In genomic region chr6:62286470-62286843, GRCh38 we compare ENCODE assay signal across 10 cellular contexts.
DNase-seq lines count a peak whose midpoint lies in the region; ATAC-seq, FAIRE-seq and TF ChIP-seq lines count a peak whose summit lies in the region.
"Had no signal": no experiment of that assay in that cellular context is flagged by ENCODE, and none has a peak within 500 bp of the region (broad histone marks: within the 10 kb centered on the region; RNA-seq: fewer than 3 reads in every experiment).

No MANE protein-coding gene starts in this region.

- no peak overlapping the region for H3K27ac ChIP-seq in coronary artery
- no peak overlapping the region for H3K27ac ChIP-seq in rectal smooth muscle tissue (ENCODE audit: low read depth, low read length)
- H3K27ac ChIP-seq: SJSA1 had no signal

- peak; percentile 14 for ATAC-seq in HG02943 (IDR thresholded peaks at IDR 0.05; ENCODE audit: low read depth, unreplicated experiment)
- ATAC-seq in SK-N-SH treated with all-trans-retinoic acid at 6 μM for 48 hours, result no peak

- peak overlapping the region; percentile 63 for H3K4me3 ChIP-seq in coronary artery
- peak overlapping the region; percentile 71 for H3K4me3 ChIP-seq in rectal smooth muscle tissue (ENCODE audit: low read length)
- H3K4me3 ChIP-seq: SJSA1 had no signal

- no peak overlapping the region for H3K9ac ChIP-seq in rectal smooth muscle tissue (ENCODE audit: low read length)

- H3K27me3 ChIP-seq in rectal smooth muscle tissue (ENCODE audit: control insufficient read depth, insufficient read depth, low read length), result no peaks in the 10 kb centered on the region

- DNase-seq in GM19239 (ENCODE audit: insufficient read length, low spot score) (no peak), coronary artery (ENCODE audit: low spot score) (no peak), GDM1 (lab: John Stamatoyannopoulos, UW) (no peak), AML-193 (lab: John Stamatoyannopoulos, UW) (no peak)
- DNase-seq in activated effector memory CD4-positive, alpha-beta T cell treated with anti-CD3 and anti-CD28 coated beads, Interleukin-2, amount 50 U/mL, for 16 hours, result no peak

- peak; percentile 8 for FAIRE-seq in GM19239 (lab: Jason Lieb, UNC)
- FAIRE-seq: colon had no signal

- no peak for TF ChIP-seq CTCF in coronary artery (IDR thresholded peaks at IDR 0.05)

- no peaks in the 10 kb centered on the region for H3K36me3 ChIP-seq in rectal smooth muscle tissue (ENCODE audit: control insufficient read depth, insufficient read depth, low read length)
- H3K36me3 ChIP-seq: SJSA1 had no signal

- H3K4me1 ChIP-seq in rectal smooth muscle tissue (ENCODE audit: control insufficient read depth, insufficient read depth, low read length), result no peaks in the 10 kb centered on the region
- H3K4me1 ChIP-seq: SJSA1 had no signal

TF ChIP-seq in SK-N-SH treated with all-trans-retinoic acid at 6 μM for 48 hours, 23 proteins besides CTCF, POLR2A, EP300 and RAD21:
- no peak for TF ChIP-seq ZNF70 (CRISPR knock-in tag; IDR thresholded peaks at IDR 0.05)
- TF ChIP-seq ARNTL (CRISPR knock-in tag; IDR thresholded peaks at IDR 0.05; ENCODE audit: borderline replicate concordance, low read depth), result no peak
- TF ChIP-seq ZC3H10 (CRISPR knock-in tag; IDR thresholded peaks at IDR 0.05), result no peak
- TF ChIP-seq ZNF565 (CRISPR knock-in tag; conservative IDR thresholded peaks at IDR 0.05; ENCODE audit: low read depth), result no peak
- TF ChIP-seq, protein P1, sequence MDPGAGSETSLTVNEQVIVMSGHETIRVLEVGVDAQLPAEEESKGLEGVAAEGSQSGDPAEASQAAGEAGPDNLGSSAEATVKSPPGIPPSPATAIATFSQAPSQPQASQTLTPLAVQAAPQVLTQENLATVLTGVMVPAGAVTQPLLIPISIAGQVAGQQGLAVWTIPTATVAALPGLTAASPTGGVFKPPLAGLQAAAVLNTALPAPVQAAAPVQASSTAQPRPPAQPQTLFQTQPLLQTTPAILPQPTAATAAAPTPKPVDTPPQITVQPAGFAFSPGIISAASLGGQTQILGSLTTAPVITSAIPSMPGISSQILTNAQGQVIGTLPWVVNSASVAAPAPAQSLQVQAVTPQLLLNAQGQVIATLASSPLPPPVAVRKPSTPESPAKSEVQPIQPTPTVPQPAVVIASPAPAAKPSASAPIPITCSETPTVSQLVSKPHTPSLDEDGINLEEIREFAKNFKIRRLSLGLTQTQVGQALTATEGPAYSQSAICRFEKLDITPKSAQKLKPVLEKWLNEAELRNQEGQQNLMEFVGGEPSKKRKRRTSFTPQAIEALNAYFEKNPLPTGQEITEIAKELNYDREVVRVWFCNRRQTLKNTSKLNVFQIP (CRISPR knock-in tag; IDR thresholded peaks at IDR 0.05; ENCODE audit: borderline replicate concordance, low read depth), result no peak
- TF ChIP-seq TOX (CRISPR knock-in tag; IDR thresholded peaks at IDR 0.05; ENCODE audit: borderline replicate concordance), result no peak
- TF ChIP-seq TCF4 (CRISPR knock-in tag; IDR thresholded peaks at IDR 0.05; ENCODE audit: borderline replicate concordance), result no peak
- TF ChIP-seq BACH2 (CRISPR knock-in tag; IDR thresholded peaks at IDR 0.05; ENCODE audit: borderline replicate concordance), result no peak
- no peak for TF ChIP-seq ISL1 (CRISPR knock-in tag; IDR thresholded peaks at IDR 0.05)
- TF ChIP-seq GLIS3 (CRISPR knock-in tag; IDR thresholded peaks at IDR 0.05), result no peak
